25 cellular contexts compared by ENCODE assay signal in genomic region chr17:81591971-81592370, GRCh38. TPM values are rescaled to one million over a fixed set of nuclear protein-coding genes. Genes with fewer than 3 reads are reported as not detected.
DNase-seq lines count a peak whose midpoint lies in the region; ATAC-seq and TF ChIP-seq lines count a peak whose summit lies in the region.
"Had no signal": no experiment of that assay in that cellular context is flagged by ENCODE, and none has a peak within 500 bp of the region (broad histone marks: within the 10 kb centered on the region; RNA-seq: fewer than 3 reads in every experiment).

No MANE protein-coding gene starts in this region.

- H3K27ac Mint-ChIP-seq in endodermal cell (peak overlapping the region; percentile 26), nephron progenitor cell (peak overlapping the region; percentile 72)

- peaks cover 78% of the 10 kb centered on the region for H3K36me3 Mint-ChIP-seq in endodermal cell (ENCODE audit: low read depth)
- H3K36me3 Mint-ChIP-seq in nephron progenitor cell (ENCODE audit: low read depth): peaks cover 68% of the 10 kb centered on the region

- 96 to 100% methylated on average over 12 to 14 of the region's 14 CpGs for WGBS in endodermal cell (ENCODE audit: insufficient coverage in 1 of 2, insufficient read length in 1 of 2), 2 experiments
- 83% methylated on average over 5 of the region's 14 CpGs for WGBS in right lobe of liver (ENCODE audit: insufficient coverage, low coverage, low lambda C conversion rate, missing lambda C conversion rate)

- H3K4me1 Mint-ChIP-seq in endodermal cell (no peaks in the 10 kb centered on the region), nephron progenitor cell (no peaks in the 10 kb centered on the region)
- H3K4me1 Mint-ChIP-seq: CD8-positive, alpha-beta memory T cell had no signal

- TF ChIP-seq CTCF in endodermal cell (conservative IDR thresholded peaks at IDR 0.05) (no peak), nephron progenitor cell (IDR thresholded peaks at IDR 0.05) (no peak), right lobe of liver (IDR thresholded peaks at IDR 0.05) (no peak)

- ATAC-seq in Right ventricle myocardium superior (ENCODE audit: poor library complexity): no peak
- ATAC-seq in left cardiac atrium: no peak
- no peak for ATAC-seq in right lobe of liver
- no peak for ATAC-seq in GM18907 (IDR thresholded peaks at IDR 0.05; ENCODE audit: unreplicated experiment)

- no peaks in the 10 kb centered on the region for H3K9me3 Mint-ChIP-seq in endodermal cell
- H3K9me3 Mint-ChIP-seq in nephron progenitor cell: no peaks in the 10 kb centered on the region
- H3K9me3 Mint-ChIP-seq: CD14-positive monocyte; CD8-positive, alpha-beta memory T cell had no signal

- H3K4me1 ChIP-seq in endodermal cell (ENCODE audit: control insufficient read depth, insufficient read depth, low read length) (no peaks in the 10 kb centered on the region), right lobe of liver (no peaks in the 10 kb centered on the region)
- H3K4me1 ChIP-seq: BE2C had no signal

- DNase-seq in Right ventricle myocardium superior: peak; percentile 7
- DNase-seq in left cardiac atrium: no peak
- DNase-seq in endodermal cell: no peak
- DNase-seq in nephron progenitor cell: no peak
- DNase-seq in right lobe of liver: no peak
- no peak for DNase-seq in activated effector memory CD4-positive, alpha-beta T cell treated with Interleukin-2 at 50 U/mL for 16 hours
- DNase-seq: 8988T; ACHN; BE2C; CD8-positive, alpha-beta memory T cell; DMS79 treated with DMSO at 0.1 percent for 48 hours; GF-D8; KBM-7; MV-4-11; NCI-H1105 treated with DMSO at 0.1 percent for 48 hours; NCI-H146; NCI-H2029; NCI-H446 treated with DMSO at 0.1 percent for 48 hours; NCI-H526; NCI-H82; PC-9; RPMI8226; SHP77 treated with DMSO at 0.1 percent for 48 hours had no signal

- no peak for TF ChIP-seq POLR2A in right lobe of liver (IDR thresholded peaks at IDR 0.05)

- H3K27ac ChIP-seq in endodermal cell (ENCODE audit: low read depth, low read length): no peak overlapping the region
- H3K27ac ChIP-seq in right lobe of liver: no peak overlapping the region
- H3K27ac ChIP-seq: PC-9 had no signal

- H3K4me3 Mint-ChIP-seq in endodermal cell: no peak overlapping the region
- H3K4me3 Mint-ChIP-seq in nephron progenitor cell: no peak overlapping the region
- H3K4me3 Mint-ChIP-seq: CD14-positive monocyte; CD8-positive, alpha-beta memory T cell had no signal

- intact Hi-C loops in Right ventricle myocardium superior (cut with DNase I) (no loop called here), left cardiac atrium (cut with DNase I) (no loop called here), right lobe of liver (cut with DNase I) (loop anchor here in 1 of 2 donors (10.0 kb wide), 1 partner anchor 57 kb away; no protein-coding TSS in a partner anchor)

- H3K27me3 Mint-ChIP-seq in endodermal cell (ENCODE audit: insufficient read depth) (no peaks in the 10 kb centered on the region), nephron progenitor cell (ENCODE audit: low read depth, poor library complexity) (peaks cover 2% of the 10 kb centered on the region)
- H3K27me3 Mint-ChIP-seq: CD8-positive, alpha-beta memory T cell had no signal

- H3K27me3 ChIP-seq in endodermal cell (ENCODE audit: control insufficient read depth, insufficient read depth, low read length, poor library complexity, severe bottlenecking) (no peaks in the 10 kb centered on the region), right lobe of liver (no peaks in the 10 kb centered on the region)
- H3K27me3 ChIP-seq: BE2C had no signal

- H3K4me3 ChIP-seq in endodermal cell (ENCODE audit: low read length) (no peak overlapping the region), right lobe of liver (no peak overlapping the region)
- H3K4me3 ChIP-seq: PC-9 had no signal

- no peaks in the 10 kb centered on the region for H3K9me3 ChIP-seq in endodermal cell (ENCODE audit: control insufficient read depth, low read length)
- H3K9me3 ChIP-seq in right lobe of liver: no peaks in the 10 kb centered on the region
- H3K9me3 ChIP-seq: BE2C had no signal

- no peak overlapping the region for H3K9ac ChIP-seq in endodermal cell (ENCODE audit: extremely low read depth, low read length, poor library complexity, severe bottlenecking)

- H3K36me3 ChIP-seq in endodermal cell (ENCODE audit: control insufficient read depth, insufficient read depth, low read length): peaks cover 84% of the 10 kb centered on the region
- H3K36me3 ChIP-seq in right lobe of liver: peaks cover 14 to 95% (median 37%) of the 10 kb centered on the region in 4 donors

RNA-seq across cellular contexts. Expression of gene FAAP100, which starts 39.8 kb away (rescaled TPM):
- total RNA-seq in Right ventricle myocardium superior (13.0 TPM), left cardiac atrium (10 to 100 TPM; 11.6 to 15.7 TPM), endodermal cell (10 to 100 TPM; 34.5 to 39.5 TPM), right lobe of liver (10 to 100 TPM; 13.1 to 17.1 (median 15.2) TPM)
- polyA plus RNA-seq in endodermal cell (2013, experiment 1 of 2): 25.9 TPM
- polyA plus RNA-seq in endodermal cell (2013, experiment 2 of 2): 24.1 TPM

RNA-seq across cellular contexts. Expression of gene NPLOC4, which starts 44.9 kb away (rescaled TPM):
- total RNA-seq in Right ventricle myocardium superior (81.1 TPM), left cardiac atrium (10 to 100 TPM; 67.2 to 97.1 TPM), endodermal cell (100 to 1,000 TPM; 113 to 118 TPM), right lobe of liver (10 to 100 TPM; 46.5 to 63.2 (median 55.8) TPM)
- 54.9 TPM for polyA plus RNA-seq in endodermal cell (2013, experiment 1 of 2)
- polyA plus RNA-seq in endodermal cell (2013, experiment 2 of 2): 52.0 TPM

RNA-seq across cellular contexts. Expression of gene TSPAN10, which starts 45.0 kb away (rescaled TPM):
- total RNA-seq in Right ventricle myocardium superior: 0.24 TPM
- total RNA-seq in left cardiac atrium: under 1 TPM; 0.16 to 0.50 TPM
- total RNA-seq in endodermal cell: 1 to 10 TPM; 1.3 to 1.8 TPM
- polyA plus RNA-seq in endodermal cell (2013, experiment 1 of 2): 1.8 TPM
- 1.5 TPM for polyA plus RNA-seq in endodermal cell (2013, experiment 2 of 2)
- 1 to 10 TPM in 1 of 6 experiments, under 1 TPM in 5; 0.18 to 1.2 (median 0.62) TPM for total RNA-seq in right lobe of liver
- polyA plus RNA-seq: CD14-positive monocyte had no signal
